Comparison of ENCODE assay signal across 20 cellular contexts in the genomic region with DNA sequence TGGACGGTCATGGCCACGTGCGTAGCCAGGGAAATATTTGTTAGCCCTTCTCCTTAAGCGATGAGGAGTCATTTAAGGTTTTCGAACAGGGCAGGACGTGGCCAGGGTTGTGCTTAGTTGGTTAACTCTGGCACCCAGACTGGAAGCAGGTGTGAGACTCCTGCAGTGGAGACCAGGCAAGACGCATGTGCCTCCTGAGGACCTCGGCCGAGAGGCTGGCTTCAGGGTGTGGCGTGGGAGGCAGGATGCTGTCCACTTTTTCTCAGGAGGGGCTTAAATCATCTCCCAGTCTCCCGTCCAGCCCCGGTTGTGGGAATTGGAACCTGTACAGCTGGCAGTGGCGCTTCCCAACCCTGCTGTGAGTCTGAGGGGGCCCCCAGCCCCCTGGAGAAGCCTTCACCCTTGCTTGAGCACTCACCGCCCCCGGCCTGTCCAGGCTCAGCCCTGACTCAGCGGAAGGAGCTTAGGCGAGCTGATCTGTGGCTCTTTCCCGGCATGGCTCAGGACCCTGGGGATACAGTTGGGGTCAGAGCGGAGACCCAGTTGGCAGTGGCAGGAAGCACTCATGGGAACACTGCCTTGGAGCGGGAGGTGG. TPM values are rescaled to one million over a fixed set of nuclear protein-coding genes. Genes with fewer than 3 reads are reported as not detected.
A peak's percentile ranks its signal among the peaks of the same experiment; 100 is the strongest.
DNase-seq lines count a peak whose midpoint lies in the region; ATAC-seq, FAIRE-seq and TF ChIP-seq lines count a peak whose summit lies in the region.
"Had no signal": no experiment of that assay in that cellular context is flagged by ENCODE, and none has a peak within 500 bp of the region (broad histone marks: within the 10 kb centered on the region; RNA-seq: fewer than 3 reads in every experiment).

No MANE protein-coding gene starts in this region.

- intact Hi-C loops in K562 (cut with micrococcal nuclease) (no loop called here), psoas muscle (cut with DNase I) (loop anchor here in 1 of 2 donors (5.0 kb wide), 1 partner anchor 64 kb away; no protein-coding TSS in a partner anchor)

- no peak overlapping the region for H2BK15ac ChIP-seq in mesendoderm (replicated peaks; ENCODE audit: low read depth)

- no peak overlapping the region for H3K56ac ChIP-seq in mesendoderm (ENCODE audit: low read length)

- DNase-seq in GM23248: peak; percentile 6
- no peak for DNase-seq in K562 (ENCODE audit: extremely low read depth in 1 of 4, low spot score in 3 of 4)
- DNase-seq in mesendoderm: no peak
- peak in 1 of 2 donors; percentile 33 for DNase-seq in psoas muscle
- no peak for DNase-seq in NCI-H510A (lab: John Stamatoyannopoulos, UW)
- DNase-seq: BE2C; CD4-positive, alpha-beta T cell; DMS153; GDM1; HCEC 1CT; KG1; NCI-H1417; NCI-H187; NCI-H2107; NCI-H524; OCI-M1; SHP77 treated with DMSO at 0.1 percent for 48 hours had no signal

- CTCF ChIA-PET in K562 (lab: Yijun Ruan, JAX; ENCODE audit: low intra/inter-chr PET ratio): no interaction called here

- 82 to 88% methylated on average over 19 to 20 of the region's 20 CpGs for whole genome bisulfite sequencing in GM23248 (ENCODE audit: low coverage in 1 of 2, low lambda C conversion rate in 2 of 2, missing lambda C conversion rate in 2 of 2), 2 experiments
- WGBS in K562 (ENCODE audit: insufficient coverage, low coverage, missing lambda C conversion rate): 84% methylated on average over 15 of the region's 20 CpGs
- no CpG with 5 or more reads among the region's 20 CpGs for WGBS in mesendoderm (ENCODE audit: extremely low coverage, insufficient coverage, low lambda C conversion rate)
- WGBS in psoas muscle, 3 donors: 68 to 84% (median 73%) methylated on average over 20 of the region's 20 CpGs

- no peak overlapping the region for H3K23ac ChIP-seq in mesendoderm (ENCODE audit: low read length)

- no peak for ATAC-seq in K562
- ATAC-seq in psoas muscle: no peak
- no peak for ATAC-seq in HG02642 (IDR thresholded peaks at IDR 0.05; ENCODE audit: poor library complexity, unreplicated experiment)
- ATAC-seq in HG03280 (IDR thresholded peaks at IDR 0.05; ENCODE audit: unreplicated experiment): no peak

- H3K4me2 ChIP-seq in GM23248 (ENCODE audit: unreplicated experiment) (no peak overlapping the region), K562 (ENCODE audit: insufficient read depth, low read length) (no peak overlapping the region), mesendoderm (ENCODE audit: low read length) (no peak overlapping the region)

- no peak overlapping the region for H2BK5ac ChIP-seq in mesendoderm (ENCODE audit: low read length)

- H4K20me1 ChIP-seq in GM23248 (ENCODE audit: insufficient read depth): no peaks in the 10 kb centered on the region
- H4K20me1 ChIP-seq in K562 (replicated peaks; ENCODE audit: control insufficient read depth, insufficient read depth, low read length): no peaks in the 10 kb centered on the region

- no peak overlapping the region for H4K5ac ChIP-seq in mesendoderm (ENCODE audit: low read length)

- TF ChIP-seq POLR2A in K562 (conservative IDR thresholded peaks at IDR 0.05): no peak

- H2AK5ac ChIP-seq in mesendoderm (ENCODE audit: low read length): no peak overlapping the region

- peaks cover 3% of the 10 kb centered on the region for H3K79me1 ChIP-seq in mesendoderm (ENCODE audit: low read length)

- no peak overlapping the region for H4K8ac ChIP-seq in mesendoderm (ENCODE audit: low read depth, low read length)

- no peak for FAIRE-seq in K562 (lab: Jason Lieb, UNC)
- FAIRE-seq: A204.1 had no signal

- no TSS peak for BruUV-seq in K562 (replicated peaks; lab: Mats Ljungman, UMichigan)

- no peaks in the 10 kb centered on the region for H3F3A ChIP-seq in GM23248 (ENCODE audit: insufficient read depth)

- TF ChIP-seq RAD21 in K562 (CRISPR knock-in tag; conservative IDR thresholded peaks at IDR 0.05 in 1 of 2, IDR thresholded peaks at IDR 0.05 in 1 of 2): no peak

- POLR2A ChIA-PET in K562 (lab: Yijun Ruan, JAX): interaction anchor here (0.6 kb wide), 1 partner anchor 125 kb away, joined by 3 read pairs; no protein-coding TSS in a partner anchor

- TF ChIP-seq CTCF in K562 (IDR thresholded peaks at IDR 0.05 in 2 of 3, conservative IDR thresholded peaks at IDR 0.05 in 1 of 3; ENCODE audit: insufficient read depth in 2 of 3, low read depth in 1 of 3, low read length in 3 of 3): no peak
- TF ChIP-seq CTCF in psoas muscle (IDR thresholded peaks at IDR 0.05): no peak

- H3K79me2 ChIP-seq in GM23248 (ENCODE audit: insufficient read depth): no peaks in the 10 kb centered on the region
- no peaks in the 10 kb centered on the region for H3K79me2 ChIP-seq in K562 (ENCODE audit: control insufficient read depth, insufficient read depth, low read length)
- H3K79me2 ChIP-seq in mesendoderm (ENCODE audit: control insufficient read depth, insufficient read depth, low read length): no peaks in the 10 kb centered on the region

- no peak overlapping the region for H3K9ac ChIP-seq in GM23248
- peak overlapping the region in 1 of 2 experiments; percentile 45; a peak in 1 of 4 replicates for H3K9ac ChIP-seq in K562 (ENCODE audit: insufficient read depth in 1 of 2, low read depth in 2 of 2, low read length in 2 of 2)
- H3K9ac ChIP-seq in mesendoderm (ENCODE audit: low read length): no peak overlapping the region

- no peaks in the 10 kb centered on the region for H3K9me1 ChIP-seq in K562 (ENCODE audit: control insufficient read depth, insufficient read depth, low read length)

- no peak overlapping the region for H2BK120ac ChIP-seq in mesendoderm (ENCODE audit: low read depth, low read length)

- H2AFZ ChIP-seq in GM23248: no peak overlapping the region
- no peak overlapping the region for H2AFZ ChIP-seq in K562 (ENCODE audit: low read depth, low read length)

- no peak for TF ChIP-seq EP300 in K562 (IDR thresholded peaks at IDR 0.05; ENCODE audit: low read length)

- H3K4me3 ChIP-seq in GM23248 (no peak overlapping the region), K562 (no peak overlapping the region), mesendoderm (ENCODE audit: low read length) (no peak overlapping the region), psoas muscle (no peak overlapping the region)

- H3K18ac ChIP-seq in mesendoderm (ENCODE audit: low read length): no peak overlapping the region

- H3K4me1 ChIP-seq in GM23248 (ENCODE audit: insufficient read depth) (no peaks in the 10 kb centered on the region), K562 (replicated peaks in 1 of 2; ENCODE audit: control insufficient read depth in 2 of 2, insufficient read depth in 2 of 2, low read length in 2 of 2) (peaks cover 0 to 15% of the 10 kb centered on the region in 2 experiments; a peak in 2 of 5 replicates), mesendoderm (ENCODE audit: control insufficient read depth, low read depth, low read length) (no peaks in the 10 kb centered on the region), psoas muscle (peaks cover 36% of the 10 kb centered on the region)
- H3K4me1 ChIP-seq: BE2C had no signal

- in situ Hi-C loops in GM23248 (cut with MboI) (loop anchor here (10.0 kb wide), 1 partner anchor 146 kb away; no protein-coding TSS in a partner anchor), K562 (cut with MboI) (loop anchor here (10.0 kb wide), 1 partner anchor 156 kb away; the partner anchor contains the start of genes FOXM1 and RHNO1)

- H3K27ac ChIP-seq in GM23248: no peak overlapping the region
- no peak overlapping the region for H3K27ac ChIP-seq in K562 (ENCODE audit: extremely low read depth, low read depth, low read length)
- peak overlapping the region; percentile 6 for H3K27ac ChIP-seq in mesendoderm (ENCODE audit: low read depth, low read length)
- H3K27ac ChIP-seq in psoas muscle: peak overlapping the region; percentile 86

- no peaks in the 10 kb centered on the region for H3K27me3 ChIP-seq in GM23248 (replicated peaks; ENCODE audit: insufficient read depth)
- H3K27me3 ChIP-seq in K562 (ENCODE audit: control insufficient read depth in 2 of 2, insufficient read depth in 2 of 2, low read length in 2 of 2): no peaks in the 10 kb centered on the region
- H3K27me3 ChIP-seq in mesendoderm (ENCODE audit: insufficient read depth, low read length, poor library complexity): no peaks in the 10 kb centered on the region
- no peaks in the 10 kb centered on the region for H3K27me3 ChIP-seq in psoas muscle (ENCODE audit: insufficient read depth in 3 of 3, low read length in 2 of 3)
- H3K27me3 ChIP-seq: BE2C had no signal

- no peak overlapping the region for H3K4ac ChIP-seq in mesendoderm (ENCODE audit: low read depth, low read length)

- H3K9me3 ChIP-seq in GM23248 (ENCODE audit: low read depth) (no peaks in the 10 kb centered on the region), K562 (replicated peaks; ENCODE audit: control insufficient read depth, insufficient read depth, low read depth, low read length) (no peaks in the 10 kb centered on the region), psoas muscle (no peaks in the 10 kb centered on the region)
- H3K9me3 ChIP-seq: BE2C had no signal

- H3K36me3 ChIP-seq in GM23248 (ENCODE audit: low read depth) (no peaks in the 10 kb centered on the region), K562 (ENCODE audit: control insufficient read depth, insufficient read depth, low read length) (peaks cover 31% of the 10 kb centered on the region; the same call in 2 of the 3 replicates), mesendoderm (ENCODE audit: control insufficient read depth, insufficient read depth, low read length) (peaks cover 11% of the 10 kb centered on the region), psoas muscle (ENCODE audit: insufficient read depth in 1 of 2, low read depth in 1 of 2) (peaks cover 4 to 65% of the 10 kb centered on the region in 2 donors)
- H3K36me3 ChIP-seq: BE2C had no signal

- H3K9me2 ChIP-seq in GM23248 (ENCODE audit: insufficient read depth): no peaks in the 10 kb centered on the region

RNA-seq across cellular contexts. Expression of gene TSPAN9, which starts 46.3 kb away (rescaled TPM):
- 13.3 and 14.4 TPM in 2 replicates for total RNA-seq in GM23248 (2014; rRNA removed; shearing (Covaris generic))
- polyA plus RNA-seq in GM23248 (2016; fragmentation: Nextera tagmentation; extraction: Ambion mirVana) (8.0 and 9.5 TPM in 2 replicates), K562 (2011; rRNA removed) (1.4 and 2.1 TPM in 2 replicates), K562 (2014; fragmentation: Illumina TruSeq; extraction: Trizol) (0.47 and 0.76 TPM in 2 replicates), K562 (2014; fragmentation: Nextera tagmentation; extraction: Ambion mirVana) (not detected), K562 (2014; rRNA removed) (0.58 and 0.60 TPM in 2 replicates), psoas muscle (10 to 100 TPM in 1 of 3 donors, 1 to 10 TPM in 2; 6.4 to 11.6 (median 9.8) TPM)
- 6.5 and 12.5 TPM in 2 replicates for total RNA-seq in K562 (2011; cell fraction: chromatin; rRNA removed; ENCODE audit: low replicate concordance)
- total RNA-seq in K562 (2011; cell fraction: nucleolus; rRNA removed): 3.6 and 4.2 TPM in 2 replicates
- total RNA-seq in K562 (2011; cell fraction: nucleoplasm; rRNA removed): 8.4 and 8.6 TPM in 2 replicates
- total RNA-seq in K562 (2014; rRNA removed) (0.23 and 0.65 TPM in 2 replicates), K562 (2014; rRNA removed; fragmentation: Illumina TruSeq; extraction: Trizol) (0.19 and 0.55 TPM in 2 replicates), K562 (2015; rRNA removed; fragmentation: Illumina TruSeq; extraction: Trizol) (0.26 and 0.33 TPM in 2 replicates), K562 (2021) (0.60 and 0.94 TPM in 2 replicates), psoas muscle (10 to 100 TPM in 3 of 4 donors, 1 to 10 TPM in 1; 8.0 to 28.0 (median 13.4) TPM)
- polyA plus RNA-seq in K562 (2011; cell fraction: cytosol; rRNA removed): 1.2 and 1.7 TPM in 2 replicates
- 2.7 and 3.5 TPM in 2 replicates for polyA plus RNA-seq in K562 (2011; cell fraction: nucleus; rRNA removed)
- 0.90 and 2.6 TPM in 2 replicates for polyA plus RNA-seq in K562 (2012)
- polyA minus RNA-seq in K562 (2011; rRNA and poly(A)+ RNA removed): 0.70 and 1.9 TPM in 2 replicates
- polyA minus RNA-seq in K562 (2011; cell fraction: cytosol; rRNA and poly(A)+ RNA removed): 0.57 and 1.7 TPM in 2 replicates
- 1.1 and 1.4 TPM in 2 replicates for polyA minus RNA-seq in K562 (2011; cell fraction: nucleus; rRNA and poly(A)+ RNA removed)
- polyA plus RNA-seq in mesendoderm (2013, experiment 1 of 2): 13.2 TPM
- 12.5 TPM for polyA plus RNA-seq in mesendoderm (2013, experiment 2 of 2)

Comparison
In these comparisons a context has a peak if more than half of its experiments do, and no peak if none do; other contexts are left out.
1. H3K27ac ChIP-seq: peak in mesendoderm (single experiment) and psoas muscle (single experiment); none in GM23248 (single experiment) and K562 (single experiment).